Comparison of ENCODE assay signal across 29 cellular contexts in the genomic region with DNA sequence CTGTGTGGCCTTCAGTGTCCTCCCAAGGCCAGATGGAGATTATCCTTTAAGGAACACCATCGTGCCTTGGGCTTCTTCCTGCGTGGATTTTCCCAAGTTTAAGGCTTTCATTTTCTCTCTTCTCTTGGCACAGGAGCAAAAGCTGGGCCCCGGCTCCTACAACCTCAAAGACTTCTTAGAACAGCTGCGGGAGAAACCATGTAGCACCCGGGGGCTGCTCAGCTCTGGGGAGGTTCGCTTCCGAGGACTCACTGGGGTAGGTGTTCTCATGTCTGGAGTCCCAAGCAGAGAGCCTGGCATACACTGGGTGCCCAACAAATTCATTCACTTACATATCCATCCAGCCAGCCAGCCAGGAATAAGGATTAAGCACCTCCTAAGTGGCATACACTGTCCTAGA. TPM values are rescaled to one million over a fixed set of nuclear protein-coding genes. Genes with fewer than 3 reads are reported as not detected.
DNase-seq lines count a peak whose midpoint lies in the region; ATAC-seq and TF ChIP-seq lines count a peak whose summit lies in the region.
"Had no signal": no experiment of that assay in that cellular context is flagged by ENCODE, and none has a peak within 500 bp of the region (broad histone marks: within the 10 kb centered on the region; RNA-seq: fewer than 3 reads in every experiment).

No MANE protein-coding gene starts in this region.

- H3K4me3 ChIP-seq in transverse colon = no peak overlapping the region
- H3K4me3 ChIP-seq: ascending aorta, lower lobe of right lung, ovary, SJSA1, thoracic aorta had no signal

- H3K4me1 Mint-ChIP-seq in activated T-cell treated with anti-CD3 and anti-CD28 coated beads, Interleukin-2, amount 50 U/mL, for 24 hours (ENCODE audit: low read depth) = peaks cover 33% of the 10 kb centered on the region
- H3K4me1 Mint-ChIP-seq in central memory CD8-positive, alpha-beta T cell = peaks cover 44% of the 10 kb centered on the region
- H3K4me1 Mint-ChIP-seq in activated naive CD8-positive, alpha-beta T cell treated with anti-CD3 and anti-CD28 coated beads, Interleukin-2, amount 50 U/mL, for 24 hours = peaks cover 27% of the 10 kb centered on the region
- H3K4me1 Mint-ChIP-seq: endodermal cell; stimulated activated naive B cell treated with anti-CD40 and anti-IgM and Interleukin-4, amounts not matched to agents 10 μg/mL and 1 μg/mL and 100 μg/mL, for 72 hours had no signal

- H3K4me3 Mint-ChIP-seq in activated T-cell treated with anti-CD3 and anti-CD28 coated beads, Interleukin-2, amount 50 U/mL, for 24 hours = no peak overlapping the region
- peak overlapping the region; percentile 15 for H3K4me3 Mint-ChIP-seq in central memory CD8-positive, alpha-beta T cell
- no peak overlapping the region for H3K4me3 Mint-ChIP-seq in activated naive CD8-positive, alpha-beta T cell treated with anti-CD3 and anti-CD28 coated beads, Interleukin-2, amount 50 U/mL, for 24 hours
- H3K4me3 Mint-ChIP-seq: activated naive CD8-positive, alpha-beta T cell treated with anti-CD3 and anti-CD28 coated beads, Interleukin-2, amount 10 ng/mL, durations not matched to agents 7 days and 5 days; CD4-positive, alpha-beta T cell; endodermal cell; nephron; stimulated activated naive B cell treated with anti-CD40 and anti-IgM and Interleukin-4, amounts not matched to agents 10 μg/mL and 1 μg/mL and 100 μg/mL, for 72 hours; WTC11 had no signal

- TF ChIP-seq EP300 in transverse colon (IDR thresholded peaks at IDR 0.05; ENCODE audit: low read depth) = no peak

- no peaks in the 10 kb centered on the region for H3K27me3 ChIP-seq in transverse colon
- H3K27me3 ChIP-seq: ascending aorta, ovary, SJSA1 had no signal

- no peaks in the 10 kb centered on the region for H3K9me3 ChIP-seq in transverse colon
- H3K9me3 ChIP-seq: ascending aorta, lower lobe of right lung, ovary, SJSA1, thoracic aorta had no signal

- peak overlapping the region; percentile 33 for H3K27ac Mint-ChIP-seq in activated T-cell treated with anti-CD3 and anti-CD28 coated beads, Interleukin-2, amount 50 U/mL, for 24 hours
- H3K27ac Mint-ChIP-seq in central memory CD8-positive, alpha-beta T cell (ENCODE audit: low read depth) = peak overlapping the region; percentile 87
- no peak overlapping the region for H3K27ac Mint-ChIP-seq in activated naive CD8-positive, alpha-beta T cell treated with anti-CD3 and anti-CD28 coated beads, Interleukin-2, amount 50 U/mL, for 24 hours
- H3K27ac Mint-ChIP-seq: CD4-positive, alpha-beta T cell; endodermal cell; stimulated activated naive B cell treated with anti-CD40 and anti-IgM and Interleukin-4, amounts not matched to agents 10 μg/mL and 1 μg/mL and 100 μg/mL, for 72 hours; WTC11 had no signal

- WGBS in transverse colon (ENCODE audit: low coverage in 1 of 2), 2 donors = 85 to 94% methylated on average over 5 to 7 of the region's 7 CpGs

- H3K27ac ChIP-seq in transverse colon = no peak overlapping the region
- H3K27ac ChIP-seq: ascending aorta, lower lobe of right lung, ovary, SJSA1, thoracic aorta had no signal

- TF ChIP-seq CTCF in transverse colon (IDR thresholded peaks at IDR 0.05) = no peak

- H3K36me3 ChIP-seq in transverse colon = no peaks in the 10 kb centered on the region
- H3K36me3 ChIP-seq: ascending aorta, lower lobe of right lung, ovary, SJSA1, thoracic aorta had no signal

- DNase-seq in activated T-cell treated with anti-CD3 and anti-CD28 coated beads, Interleukin-2, amount 50 U/mL, for 24 hours = no peak
- no peak for DNase-seq in activated T-cell treated with anti-CD3 and anti-CD28 coated beads for 4 hours
- DNase-seq in central memory CD8-positive, alpha-beta T cell (ENCODE audit: low spot score in 2 of 2) = no peak
- peak; percentile 68 for DNase-seq in myocyte (ENCODE audit: low read depth)
- peak; percentile 3 for DNase-seq in transverse colon
- DNase-seq in NCI-H345 treated with DMSO at 0.1 percent for 48 hours (lab: John Stamatoyannopoulos, UW; ENCODE audit: unreplicated experiment) = no peak
- DNase-seq in MV-4-11 (lab: John Stamatoyannopoulos, UW) = no peak
- no peak for DNase-seq in activated naive CD8-positive, alpha-beta T cell treated with anti-CD3 and anti-CD28 coated beads, Interleukin-2, amount 50 U/mL, for 24 hours
- DNase-seq: activated CD4-positive, alpha-beta T cell treated with anti-CD3 and anti-CD28 coated beads, Interleukin-2, amount 50 U/mL, for 1 hour; activated naive CD8-positive, alpha-beta T cell treated with anti-CD3 and anti-CD28 coated beads, Interleukin-2, amount 10 ng/mL, durations not matched to agents 7 days and 5 days; Karpas-422; kidney glomerular epithelial cell; lower lobe of right lung; NCI-H146; NCI-H2107; NCI-H345; NCI-H774; stimulated activated naive B cell treated with anti-CD40 and anti-IgM and Interleukin-4, amounts not matched to agents 10 μg/mL and 1 μg/mL and 100 μg/mL, for 72 hours had no signal

- no peaks in the 10 kb centered on the region for H3K27me3 Mint-ChIP-seq in activated T-cell treated with anti-CD3 and anti-CD28 coated beads, Interleukin-2, amount 50 U/mL, for 24 hours
- H3K27me3 Mint-ChIP-seq in central memory CD8-positive, alpha-beta T cell = no peaks in the 10 kb centered on the region
- H3K27me3 Mint-ChIP-seq in activated naive CD8-positive, alpha-beta T cell treated with anti-CD3 and anti-CD28 coated beads, Interleukin-2, amount 50 U/mL, for 24 hours = no peaks in the 10 kb centered on the region
- H3K27me3 Mint-ChIP-seq: activated naive CD8-positive, alpha-beta T cell treated with anti-CD3 and anti-CD28 coated beads, Interleukin-2, amount 10 ng/mL, durations not matched to agents 7 days and 5 days; CD4-positive, alpha-beta T cell had no signal

- ATAC-seq in central memory CD8-positive, alpha-beta T cell (replicated peaks; ENCODE audit: extremely low read depth, poor library complexity, severe bottlenecking) = no peak
- ATAC-seq in activated naive CD8-positive, alpha-beta T cell treated with anti-CD3 and anti-CD28 coated beads, Interleukin-2, amount 50 U/mL, for 24 hours = no peak
- ATAC-seq: stimulated activated naive B cell treated with anti-CD40 and anti-IgM and Interleukin-4, amounts not matched to agents 10 μg/mL and 1 μg/mL and 100 μg/mL, for 72 hours had no signal

- H3K4me1 ChIP-seq in transverse colon = peaks cover 0 to 21% (median 5%) of the 10 kb centered on the region in 4 donors
- H3K4me1 ChIP-seq: lower lobe of right lung had no signal

- intact Hi-C loops in transverse colon (cut with DNase I; ENCODE audit: low total_unique reads) = no loop called here

- in situ Hi-C loops in transverse colon (cut with MboI; ENCODE audit: low pct_ligation_motif_present in 1 of 4, low pct_unique_long_range_greater_than_20kb in 1 of 4, low sequenced_read_pairs in 3 of 4) = loop anchor here in 2 of 4 donors (10.0 to 25.0 kb wide), 2 partner anchors 133 to 745 kb away; a partner anchor contains a TSS

- no peak for TF ChIP-seq POLR2A in transverse colon (IDR thresholded peaks at IDR 0.05)

- no peaks in the 10 kb centered on the region for H3K36me3 Mint-ChIP-seq in activated T-cell treated with anti-CD3 and anti-CD28 coated beads, Interleukin-2, amount 50 U/mL, for 24 hours (ENCODE audit: low read depth)
- H3K36me3 Mint-ChIP-seq in central memory CD8-positive, alpha-beta T cell (ENCODE audit: insufficient read depth) = no peaks in the 10 kb centered on the region
- no peaks in the 10 kb centered on the region for H3K36me3 Mint-ChIP-seq in activated naive CD8-positive, alpha-beta T cell treated with anti-CD3 and anti-CD28 coated beads, Interleukin-2, amount 50 U/mL, for 24 hours (ENCODE audit: low read depth)
- H3K36me3 Mint-ChIP-seq: activated naive CD8-positive, alpha-beta T cell treated with anti-CD3 and anti-CD28 coated beads, Interleukin-2, amount 10 ng/mL, durations not matched to agents 7 days and 5 days; stimulated activated naive B cell treated with anti-CD40 and anti-IgM and Interleukin-4, amounts not matched to agents 10 μg/mL and 1 μg/mL and 100 μg/mL, for 72 hours; WTC11 had no signal

- H3K9me3 Mint-ChIP-seq in activated T-cell treated with anti-CD3 and anti-CD28 coated beads, Interleukin-2, amount 50 U/mL, for 24 hours = no peaks in the 10 kb centered on the region
- no peaks in the 10 kb centered on the region for H3K9me3 Mint-ChIP-seq in central memory CD8-positive, alpha-beta T cell
- no peaks in the 10 kb centered on the region for H3K9me3 Mint-ChIP-seq in activated naive CD8-positive, alpha-beta T cell treated with anti-CD3 and anti-CD28 coated beads, Interleukin-2, amount 50 U/mL, for 24 hours
- H3K9me3 Mint-ChIP-seq: activated naive CD8-positive, alpha-beta T cell treated with anti-CD3 and anti-CD28 coated beads, Interleukin-2, amount 10 ng/mL, durations not matched to agents 7 days and 5 days; CD4-positive, alpha-beta T cell; endodermal cell; nephron; stimulated activated naive B cell treated with anti-CD40 and anti-IgM and Interleukin-4, amounts not matched to agents 10 μg/mL and 1 μg/mL and 100 μg/mL, for 72 hours; WTC11 had no signal

RNA-seq across cellular contexts. Expression of a gene that starts 6.6 kb away (rescaled TPM):
- total RNA-seq in myocyte (not detected in 2 replicates), transverse colon (100 to 1,000 TPM in 2 of 4 donors, 10 to 100 TPM in 2; 39.8 to 174 (median 98.4) TPM)
- polyA plus RNA-seq in myocyte (2012) = not detected
- total RNA-seq: ascending aorta, Daoy, RPMI7951, SJSA1, skeletal muscle tissue had no signal

RNA-seq across cellular contexts. Expression of a gene that starts 43.4 kb away (rescaled TPM):
- total RNA-seq in myocyte (7.2 and 8.0 TPM in 2 replicates), transverse colon (10 to 100 TPM in 1 of 4 donors, 1 to 10 TPM in 2, not detected in 1; 8.9 to 13.5 (median 9.1) TPM)
- 5.1 TPM for polyA plus RNA-seq in myocyte (2012)
- total RNA-seq: CD4-positive, alpha-beta T cell had no signal

Comparison
In these comparisons a context has a peak if more than half of its experiments do, and no peak if none do; other contexts are left out.
1. DNase-seq: peak in myocyte (single experiment) and transverse colon (single experiment); none in activated T-cell treated with anti-CD3 and anti-CD28 coated beads, Interleukin-2, amount 50 U/mL, for 24 hours (single experiment), activated T-cell treated with anti-CD3 and anti-CD28 coated beads for 4 hours (single experiment), central memory CD8-positive, alpha-beta T cell (0 of 2), NCI-H345 treated with DMSO at 0.1 percent for 48 hours (single experiment), MV-4-11 (single experiment) and activated naive CD8-positive, alpha-beta T cell treated with anti-CD3 and anti-CD28 coated beads, Interleukin-2, amount 50 U/mL, for 24 hours (single experiment).
2. RNA of a gene that starts 6.6 kb away (total RNA-seq): 39.8 to 174 TPM in transverse colon; not detected in myocyte; every median in the first group is over 10 times any median in the second.